Comparison of ENCODE assay signal across 22 cellular contexts in genomic region chr6:125340946-125341345, GRCh38.
"Had no signal": no experiment of that assay in that cellular context is flagged by ENCODE, and none has a peak within 500 bp of the region (broad histone marks: within the 10 kb centered on the region; RNA-seq: fewer than 3 reads in every experiment).

No MANE protein-coding gene starts in this region.

- ATAC-seq: left lung; pancreas; right lobe of liver; stimulated activated effector memory CD8-positive, alpha-beta T cell treated with anti-CD3 and anti-CD28 coated beads, Interleukin-12 subunit alpha, Interleukin-12 subunit beta, amount 100 ng/mL, for 72 hours; stimulated activated naive CD8-positive, alpha-beta T cell treated with anti-CD3 and anti-CD28 coated beads, Interleukin-15, Interleukin-2, amounts not matched to agents 100 U/mL and 50 U/mL, for 24 hours; upper lobe of right lung had no signal

- H3K36me3 ChIP-seq: colonic mucosa, esophagus squamous epithelium, left lung, pancreas, right lobe of liver, tibial nerve, upper lobe of right lung had no signal

- H3K4me1 ChIP-seq: colonic mucosa, esophagus squamous epithelium, foreskin keratinocyte, pancreas, right lobe of liver had no signal

- H3K27me3 ChIP-seq: colonic mucosa, left lung, pancreas, right lobe of liver, tibial nerve, upper lobe of right lung had no signal

- DNase-seq: colonic mucosa; dermis blood vessel endothelial cell; esophagus squamous epithelium; foreskin keratinocyte; head of caudate nucleus; hypothalamus; kidney glomerular epithelial cell; left lung; mesenchymal stem cell; naive B cell; occipital lobe; pancreas; right lobe of liver; stimulated activated CD4-positive, alpha-beta T cell treated with anti-CD3 and anti-CD28 coated beads, Interleukin-4, amount 100 ng/mL, for 1 hour; stimulated activated CD8-positive, alpha-beta memory T cell treated with anti-CD3 and anti-CD28 coated beads, Interleukin-4, amount 100 ng/mL, for 48 hours; stimulated activated naive CD8-positive, alpha-beta T cell treated with anti-CD3 and anti-CD28 coated beads, Interleukin-15, Interleukin-2, amounts not matched to agents 100 U/mL and 50 U/mL, for 24 hours; upper lobe of right lung had no signal

- H3K36me3 Mint-ChIP-seq: stimulated activated effector memory CD8-positive, alpha-beta T cell treated with anti-CD3 and anti-CD28 coated beads, Interleukin-12 subunit alpha, Interleukin-12 subunit beta, amount 100 ng/mL, for 72 hours had no signal

- H3K27ac ChIP-seq: colonic mucosa, esophagus squamous epithelium, foreskin keratinocyte, left lung, pancreas, right lobe of liver, tibial nerve, upper lobe of right lung had no signal

- H3K9me3 Mint-ChIP-seq: naive B cell; nephron; stimulated activated effector memory CD8-positive, alpha-beta T cell treated with anti-CD3 and anti-CD28 coated beads, Interleukin-12 subunit alpha, Interleukin-12 subunit beta, amount 100 ng/mL, for 72 hours had no signal

- H3K9me3 ChIP-seq: colonic mucosa, esophagus squamous epithelium, left lung, pancreas, right lobe of liver, tibial nerve, upper lobe of right lung had no signal

- H3K27ac Mint-ChIP-seq: naive B cell; nephron; progenitor cell of endocrine pancreas; stimulated activated effector memory CD8-positive, alpha-beta T cell treated with anti-CD3 and anti-CD28 coated beads, Interleukin-12 subunit alpha, Interleukin-12 subunit beta, amount 100 ng/mL, for 72 hours had no signal

- H3K27me3 Mint-ChIP-seq: progenitor cell of endocrine pancreas had no signal

- H3K4me3 ChIP-seq: colonic mucosa, esophagus squamous epithelium, left lung, lung, pancreas, right lobe of liver, tibial nerve, upper lobe of right lung had no signal

- H3K4me1 Mint-ChIP-seq: naive B cell; nephron; stimulated activated effector memory CD8-positive, alpha-beta T cell treated with anti-CD3 and anti-CD28 coated beads, Interleukin-12 subunit alpha, Interleukin-12 subunit beta, amount 100 ng/mL, for 72 hours had no signal

- H3K4me3 Mint-ChIP-seq: naive B cell; nephron; stimulated activated effector memory CD8-positive, alpha-beta T cell treated with anti-CD3 and anti-CD28 coated beads, Interleukin-12 subunit alpha, Interleukin-12 subunit beta, amount 100 ng/mL, for 72 hours had no signal
